In genomic region chr15:88637436-88637835, GRCh38 we compare ENCODE assay signal across 8 cellular contexts. TPM values are rescaled to one million over a fixed set of nuclear protein-coding genes. Genes with fewer than 3 reads are reported as not detected.
DNase-seq lines count a peak whose midpoint lies in the region; ATAC-seq, FAIRE-seq and TF ChIP-seq lines count a peak whose summit lies in the region.

No MANE protein-coding gene starts in this region.

- TF ChIP-seq EP300 in A549 (IDR thresholded peaks at IDR 0.05) = no peak

- CTCF ChIA-PET in A549 (lab: Yijun Ruan, JAX) = no interaction called here
- CTCF ChIA-PET in mammary epithelial cell (lab: Charles Lee; ENCODE audit: low non-redundant PET) = no interaction called here

- H3K36me3 ChIP-seq in mammary epithelial cell (ENCODE audit: insufficient read depth, low read length) = peaks cover 9% of the 10 kb centered on the region

- no peak for FAIRE-seq in A549 (lab: Jason Lieb, UNC)

- TF ChIP-seq CTCF in A549 (IDR thresholded peaks at IDR 0.05) (no peak), HFFc6 (IDR thresholded peaks at IDR 0.05) (no peak), mammary epithelial cell (conservative IDR thresholded peaks at IDR 0.05 in 1 of 2, IDR thresholded peaks at IDR 0.05 in 1 of 2; ENCODE audit: extremely low read depth in 1 of 2, insufficient read depth in 1 of 2, low read depth in 1 of 2, low read length in 2 of 2) (no peak)

- ATAC-seq in A549 (no peak), naive B cell (ENCODE audit: low read depth in 2 of 2) (no peak), GM21526 (IDR thresholded peaks at IDR 0.05; ENCODE audit: low FRiP score, unreplicated experiment) (no peak), GM21786 (IDR thresholded peaks at IDR 0.05; ENCODE audit: unreplicated experiment) (no peak)

- BruUV-seq in mammary epithelial cell (replicated peaks; lab: Mats Ljungman, UMichigan) = no TSS peak

- no peak for DNase-seq in A549 (ENCODE audit: low read depth in 1 of 2, low spot score in 1 of 2)
- DNase-seq in HFFc6 = no peak
- no peak for DNase-seq in mammary epithelial cell
- no peak for DNase-seq in naive B cell
- DNase-seq in pons (ENCODE audit: low spot score) = no peak
- DNase-seq in superior temporal gyrus (ENCODE audit: extremely low spot score) = no peak

- H3K9me3 Mint-ChIP-seq in HFFc6 (no peaks in the 10 kb centered on the region), naive B cell (no peaks in the 10 kb centered on the region)

- H4K20me1 ChIP-seq in mammary epithelial cell (ENCODE audit: insufficient read depth, low read length) = no peaks in the 10 kb centered on the region

- H3K27me3 Mint-ChIP-seq in HFFc6 (ENCODE audit: insufficient read depth) (peaks cover 11% of the 10 kb centered on the region), naive B cell (no peaks in the 10 kb centered on the region)

- POLR2A ChIA-PET in A549 (lab: Yijun Ruan, JAX) = no interaction called here

- no peak overlapping the region for H3K9ac ChIP-seq in mammary epithelial cell (ENCODE audit: insufficient read depth, low read length)

- in situ Hi-C loops in mammary epithelial cell (cut with MboI; ENCODE audit: low sequenced_read_pairs in 2 of 2) = no loop called here

- no peak overlapping the region for H2AFZ ChIP-seq in mammary epithelial cell (ENCODE audit: low read depth, low read length)

- intact Hi-C loops in mammary epithelial cell (cut with micrococcal nuclease) = no loop called here

- H3K27ac ChIP-seq in A549 (peak overlapping the region; percentile 87 to 92), mammary epithelial cell (ENCODE audit: insufficient read depth, low read depth, low read length) (peak overlapping the region; percentile 96)

- no peak for TF ChIP-seq POLR2A in A549 (IDR thresholded peaks at IDR 0.05; ENCODE audit: low read length)

- peaks cover 20% of the 10 kb centered on the region for H3K79me2 ChIP-seq in mammary epithelial cell (ENCODE audit: insufficient read depth, low read length)

- H3K4me2 ChIP-seq in A549 (peak overlapping the region; percentile 81), mammary epithelial cell (ENCODE audit: insufficient read depth, low read depth, low read length) (no peak overlapping the region)

- H3K4me1 ChIP-seq in A549 (peaks cover 55% of the 10 kb centered on the region), mammary epithelial cell (ENCODE audit: insufficient read depth, low read length) (peaks cover 24% of the 10 kb centered on the region)

- H3K9me3 ChIP-seq in A549 (no peaks in the 10 kb centered on the region), mammary epithelial cell (replicated peaks; ENCODE audit: insufficient read depth, low read length) (no peaks in the 10 kb centered on the region)

- no peak for TF ChIP-seq RAD21 in A549 (conservative IDR thresholded peaks at IDR 0.05 in 1 of 2, IDR thresholded peaks at IDR 0.05 in 1 of 2)

- H3K27me3 ChIP-seq in mammary epithelial cell (ENCODE audit: insufficient read depth, low read length) = no peaks in the 10 kb centered on the region

- H3K36me3 Mint-ChIP-seq in HFFc6 (ENCODE audit: low read depth) (peaks cover 6% of the 10 kb centered on the region), naive B cell (peaks cover 13 to 44% of the 10 kb centered on the region in 2 donors)

- 73% methylated on average over 7 of the region's 7 CpGs for WGBS in A549 (ENCODE audit: missing lambda C conversion rate)
- WGBS in mammary epithelial cell (ENCODE audit: low coverage, missing lambda C conversion rate) = 86% methylated on average over 7 of the region's 7 CpGs

- dilution Hi-C loops in mammary epithelial cell (cut with HindIII; ENCODE audit: low sequenced_read_pairs) = no loop called here

- H3K4me3 ChIP-seq in A549 = no peak overlapping the region
- H3K4me3 ChIP-seq in mammary epithelial cell (replicated peaks in 1 of 3; ENCODE audit: insufficient read depth in 1 of 3, low read depth in 2 of 3, low read length in 3 of 3) = no peak overlapping the region

- H3K4me1 Mint-ChIP-seq in HFFc6 (ENCODE audit: low read depth) = peaks cover 44% of the 10 kb centered on the region
- H3K4me1 Mint-ChIP-seq in naive B cell = peaks cover 58 to 91% (median 84%) of the 10 kb centered on the region in 3 donors

- H3K27ac Mint-ChIP-seq in HFFc6 = peak overlapping the region; percentile 96
- H3K27ac Mint-ChIP-seq in naive B cell = peak overlapping the region; percentile 97 to 100 (median 99)

- H3K4me3 Mint-ChIP-seq in HFFc6 = peak overlapping the region; percentile 77
- H3K4me3 Mint-ChIP-seq in naive B cell = peak overlapping the region; percentile 81 to 97 (median 93)

TF ChIP-seq in A549, 52 proteins besides CTCF, POLR2A, EP300 and RAD21 (continues in another document):
- TF ChIP-seq FOSL2 (IDR thresholded peaks at IDR 0.05) (no peak), FOSL2 (CRISPR knock-in tag; IDR thresholded peaks at IDR 0.05) (no peak), EHMT2 (IDR thresholded peaks at IDR 0.05; ENCODE audit: low read depth) (no peak), FOXS1 (CRISPR knock-in tag; IDR thresholded peaks at IDR 0.05) (no peak), ZSCAN20 (CRISPR knock-in tag; IDR thresholded peaks at IDR 0.05) (no peak), JUN (IDR thresholded peaks at IDR 0.05) (no peak), CBX8 (IDR thresholded peaks at IDR 0.05) (no peak), HOXB5 (CRISPR knock-in tag; IDR thresholded peaks at IDR 0.05) (no peak), USF2 (IDR thresholded peaks at IDR 0.05) (no peak), TP53 (CRISPR knock-in tag; IDR thresholded peaks at IDR 0.05) (no peak), CHD4 (IDR thresholded peaks at IDR 0.05; ENCODE audit: borderline replicate concordance) (no peak), MAX (IDR thresholded peaks at IDR 0.05) (no peak), CBX2 (IDR thresholded peaks at IDR 0.05; ENCODE audit: borderline replicate concordance, low read depth) (no peak), REST (IDR thresholded peaks at IDR 0.05) (no peak)

RNA-seq across cellular contexts. Expression of gene ISG20, which starts 1.4 kb away (rescaled TPM):
- polyA plus RNA-seq in A549 (2011; rRNA removed) = 47.4 and 65.8 TPM in 2 replicates
- polyA plus RNA-seq in A549 (2012; cell fraction: cytosol; rRNA removed) = 29.1 and 29.9 TPM in 2 replicates
- 19.6 and 26.9 TPM in 2 replicates for polyA plus RNA-seq in A549 (2012; cell fraction: nucleus; rRNA removed)
- polyA plus RNA-seq in A549 (2017; fragmentation: RNase III; extraction: RNeasy Plus Mini Kit Qiagen cat#74134 plus additional on column Dnase treatment) = 6.1 to 10.5 TPM (median 7.2 TPM) in 3 replicates
- polyA minus RNA-seq in A549 (2011; rRNA and poly(A)+ RNA removed) = 17.5 and 24.0 TPM in 2 replicates
- 1 to 10 TPM in 1 of 6 experiments, under 1 TPM in 5; 0.47 to 1.5 (median 0.76) TPM for total RNA-seq in HFFc6 (2021; fragmentation: NEBNext Ultra II Directional; extraction: Animal tissue kit (Norgen Biotek cat#: 25700))
- 1 to 10 TPM; 1.0 to 2.9 TPM for total RNA-seq in mammary epithelial cell
- polyA plus RNA-seq in mammary epithelial cell = 7.9 TPM
- 16.8 TPM for polyA minus RNA-seq in mammary epithelial cell
- 1,000 to 10,000 TPM in 2 of 6 donors, 100 to 1,000 TPM in 4; 638 to 1,304 (median 969) TPM for polyA plus RNA-seq in naive B cell (ENCODE audit: low read depth in 6 of 6)

RNA-seq across cellular contexts. Expression of gene AEN, which starts 16.3 kb away (rescaled TPM):
- polyA plus RNA-seq in A549 (2011; rRNA removed) (74.9 and 81.7 TPM in 2 replicates), A549 (2017; fragmentation: RNase III; extraction: RNeasy Plus Mini Kit Qiagen cat#74134 plus additional on column Dnase treatment) (57.2 to 65.5 TPM (median 62.9 TPM) in 3 replicates), mammary epithelial cell (29.2 TPM), naive B cell (ENCODE audit: low read depth in 6 of 6) (10 to 100 TPM; 28.2 to 73.0 (median 40.2) TPM)
- polyA plus RNA-seq in A549 (2012; cell fraction: cytosol; rRNA removed) = 53.3 and 68.6 TPM in 2 replicates
- 128 and 155 TPM in 2 replicates for polyA plus RNA-seq in A549 (2012; cell fraction: nucleus; rRNA removed)
- 129 and 164 TPM in 2 replicates for polyA minus RNA-seq in A549 (2011; rRNA and poly(A)+ RNA removed)
- 10 to 100 TPM; 65.4 to 73.4 (median 67.8) TPM for total RNA-seq in HFFc6 (2021; fragmentation: NEBNext Ultra II Directional; extraction: Animal tissue kit (Norgen Biotek cat#: 25700))
- total RNA-seq in mammary epithelial cell = 10 to 100 TPM; 31.8 to 42.7 TPM
- 80.7 TPM for polyA minus RNA-seq in mammary epithelial cell

Comparison
In these comparisons a context has a peak if more than half of its experiments do, and no peak if none do; other contexts are left out.
1. RNA of gene ISG20, which starts 1.4 kb away (polyA plus RNA-seq): 638 to 1,304 TPM in naive B cell; 6.1 to 65.8 TPM in A549 and 7.9 TPM in mammary epithelial cell (single experiment); every median in the first group is over 4 times any median in the second.